In genomic region chr3:149390772-149391212, GRCh38 we compare ENCODE assay signal across 19 cellular contexts.
A peak's percentile ranks its signal among the peaks of the same experiment; 100 is the strongest.
DNase-seq lines count a peak whose midpoint lies in the region; ATAC-seq lines count a peak whose summit lies in the region.
"Had no signal": no experiment of that assay in that cellular context is flagged by ENCODE, and none has a peak within 500 bp of the region (broad histone marks: within the 10 kb centered on the region; RNA-seq: fewer than 3 reads in every experiment).

No MANE protein-coding gene starts in this region.

- ATAC-seq in stimulated activated naive CD8-positive, alpha-beta T cell treated with anti-CD3 and anti-CD28 coated beads, Interleukin-15, Interleukin-2, amounts not matched to agents 100 U/mL and 50 U/mL, for 24 hours, result peak; percentile 32
- no peak for ATAC-seq in stimulated activated naive CD8-positive, alpha-beta T cell treated with anti-CD3 and anti-CD28 coated beads, Interleukin-15, amount 100 ng/mL, for 72 hours
- ATAC-seq in HG02763 (IDR thresholded peaks at IDR 0.05; ENCODE audit: unreplicated experiment), result no peak
- no peak for ATAC-seq in GM21576 (IDR thresholded peaks at IDR 0.05; ENCODE audit: unreplicated experiment)
- no peak for ATAC-seq in GM18867 (IDR thresholded peaks at IDR 0.05; ENCODE audit: unreplicated experiment)
- ATAC-seq in GM21381 (IDR thresholded peaks at IDR 0.05; ENCODE audit: unreplicated experiment), result no peak
- ATAC-seq: activated CD4-positive, alpha-beta T cell treated with anti-CD3 and anti-CD28 coated beads for 36 hours; activated naive CD8-positive, alpha-beta T cell treated with anti-CD3 and anti-CD28 coated beads, Interleukin-2, amount 50 U/mL, for 24 hours; heart right ventricle; left lobe of liver; stimulated activated naive B cell treated with anti-CD40 and anti-IgM and Interleukin-4, amounts not matched to agents 10 μg/mL and 1 μg/mL and 100 μg/mL, for 72 hours had no signal

- H3K27ac Mint-ChIP-seq in stimulated activated naive CD8-positive, alpha-beta T cell treated with anti-CD3 and anti-CD28 coated beads, Interleukin-15, amount 100 ng/mL, for 72 hours, result no peak overlapping the region
- H3K27ac Mint-ChIP-seq: activated CD4-positive, alpha-beta T cell treated with anti-CD3 and anti-CD28 coated beads for 36 hours; activated naive CD8-positive, alpha-beta T cell treated with anti-CD3 and anti-CD28 coated beads, Interleukin-2, amount 50 U/mL, for 24 hours; nephron progenitor cell; stimulated activated naive B cell treated with anti-CD40 and anti-IgM and Interleukin-4, amounts not matched to agents 10 μg/mL and 1 μg/mL and 100 μg/mL, for 72 hours; T-helper 1 cell treated with Interleukin-12 subunit alpha and Interleukin-12 subunit beta and Interleukin-4 antibody, amounts not matched to agents 30 μg/mL and 1 μg/mL, for 36 hours had no signal

- no peak overlapping the region for H3K4me3 Mint-ChIP-seq in stimulated activated naive CD8-positive, alpha-beta T cell treated with anti-CD3 and anti-CD28 coated beads, Interleukin-15, amount 100 ng/mL, for 72 hours
- H3K4me3 Mint-ChIP-seq: activated CD4-positive, alpha-beta T cell treated with anti-CD3 and anti-CD28 coated beads for 36 hours; activated naive CD8-positive, alpha-beta T cell treated with anti-CD3 and anti-CD28 coated beads, Interleukin-2, amount 50 U/mL, for 24 hours; nephron progenitor cell; stimulated activated naive B cell treated with anti-CD40 and anti-IgM and Interleukin-4, amounts not matched to agents 10 μg/mL and 1 μg/mL and 100 μg/mL, for 72 hours; T-helper 1 cell treated with Interleukin-12 subunit alpha and Interleukin-12 subunit beta and Interleukin-4 antibody, amounts not matched to agents 30 μg/mL and 1 μg/mL, for 36 hours had no signal

- H3K9me3 Mint-ChIP-seq in stimulated activated naive CD8-positive, alpha-beta T cell treated with anti-CD3 and anti-CD28 coated beads, Interleukin-15, amount 100 ng/mL, for 72 hours, result no peaks in the 10 kb centered on the region
- H3K9me3 Mint-ChIP-seq: activated naive CD8-positive, alpha-beta T cell treated with anti-CD3 and anti-CD28 coated beads, Interleukin-2, amount 50 U/mL, for 24 hours; stimulated activated naive B cell treated with anti-CD40 and anti-IgM and Interleukin-4, amounts not matched to agents 10 μg/mL and 1 μg/mL and 100 μg/mL, for 72 hours; T-helper 1 cell treated with Interleukin-12 subunit alpha and Interleukin-12 subunit beta and Interleukin-4 antibody, amounts not matched to agents 30 μg/mL and 1 μg/mL, for 36 hours had no signal

- peaks cover 8% of the 10 kb centered on the region for H3K27me3 Mint-ChIP-seq in stimulated activated naive CD8-positive, alpha-beta T cell treated with anti-CD3 and anti-CD28 coated beads, Interleukin-15, amount 100 ng/mL, for 72 hours

- H3K4me1 Mint-ChIP-seq in stimulated activated naive CD8-positive, alpha-beta T cell treated with anti-CD3 and anti-CD28 coated beads, Interleukin-15, amount 100 ng/mL, for 72 hours, result no peaks in the 10 kb centered on the region
- H3K4me1 Mint-ChIP-seq: activated CD4-positive, alpha-beta T cell treated with anti-CD3 and anti-CD28 coated beads for 36 hours; activated naive CD8-positive, alpha-beta T cell treated with anti-CD3 and anti-CD28 coated beads, Interleukin-2, amount 50 U/mL, for 24 hours; stimulated activated naive B cell treated with anti-CD40 and anti-IgM and Interleukin-4, amounts not matched to agents 10 μg/mL and 1 μg/mL and 100 μg/mL, for 72 hours had no signal

- DNase-seq in stimulated activated naive CD8-positive, alpha-beta T cell treated with anti-CD3 and anti-CD28 coated beads, Interleukin-15, Interleukin-2, amounts not matched to agents 100 U/mL and 50 U/mL, for 24 hours, result no peak
- no peak for DNase-seq in stimulated activated naive CD8-positive, alpha-beta T cell treated with anti-CD3 and anti-CD28 coated beads, Interleukin-15, amount 100 ng/mL, for 72 hours
- DNase-seq in amniotic epithelial cell (ENCODE audit: low read depth), result peak; percentile 28
- peak; percentile 80 for DNase-seq in islet precursor cell
- DNase-seq: ACHN; activated CD4-positive, alpha-beta T cell treated with anti-CD3 and anti-CD28 coated beads for 36 hours; activated naive CD8-positive, alpha-beta T cell treated with anti-CD3 and anti-CD28 coated beads, Interleukin-2, amount 50 U/mL, for 24 hours; activated T-cell treated with anti-CD3 and anti-CD28 coated beads, Interleukin-2, amount 50 U/mL, for 1 hour; heart right ventricle; NCI-H1417; nephron progenitor cell; sigmoid colon; stimulated activated naive B cell treated with anti-CD40 and anti-IgM and Interleukin-4, amounts not matched to agents 10 μg/mL and 1 μg/mL and 100 μg/mL, for 72 hours had no signal

Comparison
In these comparisons a context has a peak if more than half of its experiments do, and no peak if none do; other contexts are left out.
1. DNase-seq: peak in amniotic epithelial cell (single experiment) and islet precursor cell (single experiment); none in stimulated activated naive CD8-positive, alpha-beta T cell treated with anti-CD3 and anti-CD28 coated beads, Interleukin-15, Interleukin-2, amounts not matched to agents 100 U/mL and 50 U/mL, for 24 hours (single experiment) and stimulated activated naive CD8-positive, alpha-beta T cell treated with anti-CD3 and anti-CD28 coated beads, Interleukin-15, amount 100 ng/mL, for 72 hours (0 of 2).